ENCODE assay signal across 9 cellular contexts in genomic region chr6:149942461-149942829, GRCh38. TPM values are rescaled to one million over a fixed set of nuclear protein-coding genes. Genes with fewer than 3 reads are reported as not detected.
DNase-seq lines count a peak whose midpoint lies in the region; ATAC-seq and TF ChIP-seq lines count a peak whose summit lies in the region.
"Had no signal": no experiment of that assay in that cellular context is flagged by ENCODE, and none has a peak within 500 bp of the region (broad histone marks: within the 10 kb centered on the region; RNA-seq: fewer than 3 reads in every experiment).

No MANE protein-coding gene starts in this region.

- peaks cover 69% of the 10 kb centered on the region for H3K27me3 Mint-ChIP-seq in activated CD4-positive, alpha-beta memory T cell treated with anti-CD3 and anti-CD28 coated beads, Interleukin-2, amount 10 ng/mL, durations not matched to agents 7 days and 5 days

- H3K27ac ChIP-seq in left ventricle myocardium inferior (replicated peaks) (no peak overlapping the region), smooth muscle cell (ENCODE audit: low read depth) (no peak overlapping the region)

- H3K9me3 ChIP-seq in left ventricle myocardium inferior (replicated peaks) (no peaks in the 10 kb centered on the region), smooth muscle cell (replicated peaks; ENCODE audit: low read depth) (no peaks in the 10 kb centered on the region)

- no peak for ATAC-seq in HG02884 (IDR thresholded peaks at IDR 0.05; ENCODE audit: unreplicated experiment)
- no peak for ATAC-seq in GM19035 (IDR thresholded peaks at IDR 0.05; ENCODE audit: unreplicated experiment)
- no peak for ATAC-seq in HG03039 (IDR thresholded peaks at IDR 0.05; ENCODE audit: unreplicated experiment)
- no peak for ATAC-seq in GM18498 (IDR thresholded peaks at IDR 0.05; ENCODE audit: unreplicated experiment)

- H3F3A ChIP-seq in smooth muscle cell (ENCODE audit: low read depth), result no peaks in the 10 kb centered on the region

- peak overlapping the region; percentile 92 for H3K4me3 Mint-ChIP-seq in activated CD4-positive, alpha-beta memory T cell treated with anti-CD3 and anti-CD28 coated beads, Interleukin-2, amount 10 ng/mL, durations not matched to agents 7 days and 5 days

- H2AFZ ChIP-seq in smooth muscle cell (ENCODE audit: low read depth), result peak overlapping the region; percentile 98

- no peak overlapping the region for H3K27ac Mint-ChIP-seq in activated CD4-positive, alpha-beta memory T cell treated with anti-CD3 and anti-CD28 coated beads, Interleukin-2, amount 10 ng/mL, durations not matched to agents 7 days and 5 days

- DNase-seq in HT1080 (ENCODE audit: low read depth) (peak; percentile 5), left ventricle myocardium inferior (no peak), smooth muscle cell (lab: John Stamatoyannopoulos, UW; ENCODE audit: unreplicated experiment) (no peak)
- no peak for DNase-seq in activated CD4-positive, alpha-beta memory T cell treated with anti-CD3 and anti-CD28 coated beads, Interleukin-2, amount 10 ng/mL, durations not matched to agents 7 days and 5 days

- CTCF ChIA-PET in activated CD4-positive, alpha-beta memory T cell treated with anti-CD3 and anti-CD28 coated beads, Interleukin-2, amount 10 ng/mL, durations not matched to agents 7 days and 5 days (lab: Charles Lee), result no interaction called here

- H3K36me3 ChIP-seq in left ventricle myocardium inferior, result no peaks in the 10 kb centered on the region
- no peaks in the 10 kb centered on the region for H3K36me3 ChIP-seq in smooth muscle cell (ENCODE audit: low read depth)

- intact Hi-C loops in left ventricle myocardium inferior (cut with micrococcal nuclease), result no loop called here

- 16% methylated on average over 9 of the region's 13 CpGs for WGBS in smooth muscle cell (ENCODE audit: low lambda C conversion rate)

- H3K9ac ChIP-seq in smooth muscle cell (ENCODE audit: low read depth), result peak overlapping the region; percentile 49

- POLR2A ChIA-PET in activated CD4-positive, alpha-beta memory T cell treated with anti-CD3 and anti-CD28 coated beads, Interleukin-2, amount 10 ng/mL, durations not matched to agents 7 days and 5 days (lab: Charles Lee), result interaction anchor here (0.8 kb wide), 1 partner anchor 95 kb away, joined by 3 read pairs; no protein-coding TSS in a partner anchor

- H4K20me1 ChIP-seq in smooth muscle cell (ENCODE audit: low read depth), result no peaks in the 10 kb centered on the region

- H3K36me3 Mint-ChIP-seq in activated CD4-positive, alpha-beta memory T cell treated with anti-CD3 and anti-CD28 coated beads, Interleukin-2, amount 10 ng/mL, durations not matched to agents 7 days and 5 days (ENCODE audit: low read depth), result peaks cover 3% of the 10 kb centered on the region

- no peaks in the 10 kb centered on the region for H3K9me3 Mint-ChIP-seq in activated CD4-positive, alpha-beta memory T cell treated with anti-CD3 and anti-CD28 coated beads, Interleukin-2, amount 10 ng/mL, durations not matched to agents 7 days and 5 days

- H3K4me1 ChIP-seq in left ventricle myocardium inferior, result peaks cover 29% of the 10 kb centered on the region
- H3K4me1 ChIP-seq in smooth muscle cell (ENCODE audit: low read depth), result no peaks in the 10 kb centered on the region

- H3K27me3 ChIP-seq in left ventricle myocardium inferior (ENCODE audit: low read depth) (peaks cover 48% of the 10 kb centered on the region), smooth muscle cell (ENCODE audit: low read depth) (peaks cover 61% of the 10 kb centered on the region)

- TF ChIP-seq CTCF in left ventricle myocardium inferior (IDR thresholded peaks at IDR 0.05; ENCODE audit: borderline replicate concordance) (no peak), smooth muscle cell (IDR thresholded peaks at IDR 0.05; ENCODE audit: borderline replicate concordance, insufficient read depth, poor library complexity, severe bottlenecking) (no peak)

- no peaks in the 10 kb centered on the region for H3K79me2 ChIP-seq in smooth muscle cell (ENCODE audit: low read depth)

- H3K4me3 ChIP-seq in left ventricle myocardium inferior (peak overlapping the region; percentile 70), smooth muscle cell (peak overlapping the region; percentile 76)

- H3K4me2 ChIP-seq in smooth muscle cell, result peak overlapping the region; percentile 99

- H3K4me1 Mint-ChIP-seq in activated CD4-positive, alpha-beta memory T cell treated with anti-CD3 and anti-CD28 coated beads, Interleukin-2, amount 10 ng/mL, durations not matched to agents 7 days and 5 days, result peaks cover 42% of the 10 kb centered on the region

RNA-seq across cellular contexts. Expression of gene ULBP2, which starts 0.6 kb away (rescaled TPM):
- 11.6 and 12.2 TPM in 2 replicates for total RNA-seq in HT1080 (2014; rRNA removed; shearing (Covaris generic))
- polyA plus RNA-seq in HT1080 (2015; cell fraction: cytosol; rRNA removed), result 22.5 and 23.9 TPM in 2 replicates
- 24.8 and 25.7 TPM in 2 replicates for polyA plus RNA-seq in HT1080 (2015; cell fraction: nucleus; rRNA removed)
- total RNA-seq in activated CD4-positive, alpha-beta memory T cell treated with anti-CD3 and anti-CD28 coated beads, Interleukin-2, amount 10 ng/mL, durations not matched to agents 7 days and 5 days, result 1 to 10 TPM; 1.5 to 1.8 TPM
- total RNA-seq in left ventricle myocardium inferior (0.93 TPM), smooth muscle cell (8.8 and 9.8 TPM in 2 replicates)
- 9.4 and 11.7 TPM in 2 replicates for polyA plus RNA-seq in smooth muscle cell

RNA-seq across cellular contexts. Expression of gene RAET1G, which starts 19.5 kb away (rescaled TPM):
- total RNA-seq in HT1080 (2014; rRNA removed; shearing (Covaris generic)), result 1.6 and 2.4 TPM in 2 replicates
- polyA plus RNA-seq in HT1080 (2015; cell fraction: cytosol; rRNA removed), result 0.37 and 0.81 TPM in 2 replicates
- 0.13 and 0.73 TPM in 2 replicates for polyA plus RNA-seq in HT1080 (2015; cell fraction: nucleus; rRNA removed)
- total RNA-seq in activated CD4-positive, alpha-beta memory T cell treated with anti-CD3 and anti-CD28 coated beads, Interleukin-2, amount 10 ng/mL, durations not matched to agents 7 days and 5 days, result not detected
- total RNA-seq in left ventricle myocardium inferior, result 0.19 TPM
- 0.31 and 2.4 TPM in 2 replicates for total RNA-seq in smooth muscle cell
- polyA plus RNA-seq in smooth muscle cell, result 0.84 and 1.7 TPM in 2 replicates
- total RNA-seq: T-helper 2 cell treated with Interferon-gamma antibody and Interleukin-4, amounts not matched to agents 100 ng/mL and 5 ng/mL, for 36 hours had no signal

RNA-seq across cellular contexts. Expression of gene ULBP1, which starts 21.3 kb away (rescaled TPM):
- total RNA-seq in HT1080 (2014; rRNA removed; shearing (Covaris generic)), result not detected in 2 replicates
- 0.05 TPM in 1 of 2 replicates, not detected in the other for polyA plus RNA-seq in HT1080 (2015; cell fraction: cytosol; rRNA removed)
- polyA plus RNA-seq in HT1080 (2015; cell fraction: nucleus; rRNA removed), result not detected in 2 replicates
- 1 to 10 TPM; 2.1 to 2.3 TPM for total RNA-seq in activated CD4-positive, alpha-beta memory T cell treated with anti-CD3 and anti-CD28 coated beads, Interleukin-2, amount 10 ng/mL, durations not matched to agents 7 days and 5 days
- total RNA-seq in left ventricle myocardium inferior (0.38 TPM), smooth muscle cell (0.72 and 1.5 TPM in 2 replicates)
- 1.5 and 1.7 TPM in 2 replicates for polyA plus RNA-seq in smooth muscle cell

RNA-seq across cellular contexts. Expression of gene RAET1E, which starts 44.5 kb away (rescaled TPM):
- 11.3 and 14.6 TPM in 2 replicates for total RNA-seq in HT1080 (2014; rRNA removed; shearing (Covaris generic))
- 3.6 and 4.1 TPM in 2 replicates for polyA plus RNA-seq in HT1080 (2015; cell fraction: cytosol; rRNA removed)
- polyA plus RNA-seq in HT1080 (2015; cell fraction: nucleus; rRNA removed), result 6.4 and 8.5 TPM in 2 replicates
- not detected for total RNA-seq in activated CD4-positive, alpha-beta memory T cell treated with anti-CD3 and anti-CD28 coated beads, Interleukin-2, amount 10 ng/mL, durations not matched to agents 7 days and 5 days
- 0.19 TPM for total RNA-seq in left ventricle myocardium inferior
- not detected in 2 replicates for total RNA-seq in smooth muscle cell
- polyA plus RNA-seq in smooth muscle cell, result not detected in 2 replicates
- total RNA-seq: T-helper 2 cell treated with Interferon-gamma antibody and Interleukin-4, amounts not matched to agents 100 ng/mL and 5 ng/mL, for 36 hours had no signal
